Comparison of ENCODE assay signal across 3 cellular contexts in genomic region chrX:123759849-123760248, GRCh38. TPM values are rescaled to one million over a fixed set of nuclear protein-coding genes. Genes with fewer than 3 reads are reported as not detected.
DNase-seq lines count a peak whose midpoint lies in the region; ATAC-seq, FAIRE-seq and TF ChIP-seq lines count a peak whose summit lies in the region.
"Not testable (repeated sequence)": the region's sequence is repeated elsewhere in the genome, so short reads cannot be mapped to it uniquely, and the experiment has no call there.

No MANE protein-coding gene starts in this region.

- intact Hi-C loops in K562 (cut with micrococcal nuclease); HepG2 (cut with micrococcal nuclease; ENCODE audit: unreplicated experiment): not testable (repeated sequence)

- not testable (repeated sequence) for H3K36me3 ChIP-seq in HEK293 (ENCODE audit: control insufficient read depth in 2 of 2, insufficient read depth in 1 of 2, low read length in 2 of 2); K562 (ENCODE audit: control insufficient read depth, insufficient read depth, low read length); HepG2 (replicated peaks in 1 of 2; ENCODE audit: control insufficient read depth in 1 of 2, insufficient read depth in 2 of 2, low read length in 2 of 2)

- DNase-seq in K562 (ENCODE audit: extremely low read depth in 1 of 4, low spot score in 3 of 4); HepG2 (ENCODE audit: low spot score): not testable (repeated sequence)

- not testable (repeated sequence) for ATAC-seq in K562, HepG2

- not testable (repeated sequence) for TF ChIP-seq POLR2A in K562 (conservative IDR thresholded peaks at IDR 0.05); HepG2 (IDR thresholded peaks at IDR 0.05; ENCODE audit: insufficient read depth in 1 of 2, low read depth in 2 of 2, low read length in 2 of 2)

- 44% methylated on average over 3 of the region's 3 CpGs for WGBS in K562 (ENCODE audit: insufficient coverage, low coverage, missing lambda C conversion rate)
- WGBS in HepG2 (ENCODE audit: low lambda C conversion rate), result 71% methylated on average over 2 of the region's 3 CpGs

- H3K27ac ChIP-seq in HEK293 (ENCODE audit: extremely low read depth, low read depth, low read length); K562 (ENCODE audit: extremely low read depth, low read depth, low read length); HepG2 (ENCODE audit: extremely low read length, insufficient read depth, low read length): not testable (repeated sequence)

- not testable (repeated sequence) for TF ChIP-seq RAD21 in K562 (CRISPR knock-in tag; conservative IDR thresholded peaks at IDR 0.05 in 1 of 2, IDR thresholded peaks at IDR 0.05 in 1 of 2); HepG2 (CRISPR knock-in tag; IDR thresholded peaks at IDR 0.05)

- BruUV-seq in K562 (replicated peaks; lab: Mats Ljungman, UMichigan); HepG2 (replicated peaks; lab: Mats Ljungman, UMichigan): not testable (repeated sequence)

- POLR2A ChIA-PET in HEK293 (lab: Yijun Ruan, JAX); K562 (lab: Yijun Ruan, JAX); HepG2 (lab: Yijun Ruan, JAX): not testable (repeated sequence)

- H3K27me3 ChIP-seq in K562 (ENCODE audit: control insufficient read depth in 2 of 2, insufficient read depth in 2 of 2, low read length in 2 of 2); HepG2 (ENCODE audit: control insufficient read depth in 1 of 2, insufficient read depth in 2 of 2, low read length in 2 of 2): not testable (repeated sequence)

- not testable (repeated sequence) for H2AFZ ChIP-seq in K562 (ENCODE audit: low read depth, low read length); HepG2 (ENCODE audit: low read length)

- not testable (repeated sequence) for H4K20me1 ChIP-seq in K562 (replicated peaks; ENCODE audit: control insufficient read depth, insufficient read depth, low read length); HepG2 (ENCODE audit: insufficient read depth, low read length)

- H3K4me1 ChIP-seq in HEK293 (ENCODE audit: control insufficient read depth, insufficient read depth, low read length); K562 (replicated peaks in 1 of 2; ENCODE audit: control insufficient read depth in 2 of 2, insufficient read depth in 2 of 2, low read length in 2 of 2): not testable (repeated sequence)
- H3K4me1 ChIP-seq in HepG2 (ENCODE audit: insufficient read depth, low read length), result peaks cover 27% of the 10 kb centered on the region

- CTCF ChIA-PET in HEK293 (lab: Yijun Ruan, JAX); K562 (lab: Yijun Ruan, JAX; ENCODE audit: low intra/inter-chr PET ratio); HepG2 (lab: Yijun Ruan, JAX; ENCODE audit: low intra/inter-chr PET ratio, low total read pairs): not testable (repeated sequence)

- in situ Hi-C loops in K562 (cut with MboI); HepG2 (cut with HindIII; ENCODE audit: extremely low pct_ligation_motif_present, low pct_unique_long_range_greater_than_20kb): not testable (repeated sequence)

- H3K79me2 ChIP-seq in K562 (ENCODE audit: control insufficient read depth, insufficient read depth, low read length); HepG2 (ENCODE audit: insufficient read depth, low read length): not testable (repeated sequence)

- not testable (repeated sequence) for FAIRE-seq in K562 (lab: Jason Lieb, UNC); HepG2 (lab: Jason Lieb, UNC)

- TF ChIP-seq CTCF in HEK293 (tag by site-specific recombination; IDR thresholded peaks at IDR 0.05); K562 (IDR thresholded peaks at IDR 0.05 in 2 of 3, conservative IDR thresholded peaks at IDR 0.05 in 1 of 3; ENCODE audit: insufficient read depth in 2 of 3, low read depth in 1 of 3, low read length in 3 of 3); HepG2 (CRISPR knock-in tag; IDR thresholded peaks at IDR 0.05): not testable (repeated sequence)

- H3K9ac ChIP-seq in K562 (ENCODE audit: insufficient read depth in 1 of 2, low read depth in 2 of 2, low read length in 2 of 2); HepG2 (ENCODE audit: insufficient read depth, low read depth, low read length): not testable (repeated sequence)

- TF ChIP-seq EP300 in K562 (IDR thresholded peaks at IDR 0.05; ENCODE audit: low read length); HepG2 (IDR thresholded peaks at IDR 0.05; ENCODE audit: low read depth in 2 of 2, low read length in 2 of 2); HepG2 (CRISPR knock-in tag; IDR thresholded peaks at IDR 0.05; ENCODE audit: borderline replicate concordance): not testable (repeated sequence)

- not testable (repeated sequence) for H3K4me2 ChIP-seq in K562 (ENCODE audit: insufficient read depth, low read length); HepG2 (ENCODE audit: low read depth, low read length)

- H3K4me3 ChIP-seq in HEK293 (ENCODE audit: low read depth, low read length); K562; HepG2 (replicated peaks in 1 of 3; ENCODE audit: insufficient read depth in 1 of 3, low read depth in 2 of 3, low read length in 3 of 3): not testable (repeated sequence)

- H3K9me1 ChIP-seq in K562 (ENCODE audit: control insufficient read depth, insufficient read depth, low read length), result not testable (repeated sequence)

- not testable (repeated sequence) for H3K9me3 ChIP-seq in HEK293 (ENCODE audit: control insufficient read depth, insufficient read depth, low read depth, low read length); K562 (replicated peaks; ENCODE audit: control insufficient read depth, insufficient read depth, low read depth, low read length); HepG2 (ENCODE audit: low read length)

TF ChIP-seq in HEK293, 187 proteins besides CTCF, POLR2A, EP300 and RAD21:
- TF ChIP-seq SETDB1 (IDR thresholded peaks at IDR 0.05; ENCODE audit: insufficient read length, low read length), result peak; percentile 28
TF ChIP-seq in HEK293: peak in this region for 1; not testable (repeated sequence) for 186.

TF ChIP-seq in K562, 482 proteins besides CTCF, POLR2A, EP300 and RAD21 (continues in another document):
- 0 out of 3 replicates have a peak, but pooled peaks of 1 of the 2 experiments have one; percentile 33 for TF ChIP-seq CBX3 (IDR thresholded peaks at IDR 0.05; ENCODE audit: borderline replicate concordance in 1 of 2, low read length in 2 of 2)

RNA-seq across cellular contexts. Expression of gene THOC2, which starts 27.0 kb away (rescaled TPM):
- 149 and 864 TPM in 2 replicates for total RNA-seq in K562 (2011; cell fraction: chromatin; rRNA removed; ENCODE audit: low replicate concordance)
- 56.5 and 100 TPM in 2 replicates for total RNA-seq in K562 (2011; cell fraction: nucleolus; rRNA removed)
- 222 and 243 TPM in 2 replicates for total RNA-seq in K562 (2011; cell fraction: nucleoplasm; rRNA removed)
- total RNA-seq in K562 (2014; rRNA removed) (119 and 162 TPM in 2 replicates), K562 (2014; rRNA removed; fragmentation: Illumina TruSeq; extraction: Trizol) (192 and 205 TPM in 2 replicates), K562 (2015; rRNA removed; fragmentation: Illumina TruSeq; extraction: Trizol) (183 and 201 TPM in 2 replicates), K562 (2021) (136 and 140 TPM in 2 replicates), HepG2 (2016; rRNA removed; fragmentation: Illumina TruSeq; extraction: Trizol) (87.1 and 132 TPM in 2 replicates)
- polyA plus RNA-seq in K562 (2011; rRNA removed) (216 and 234 TPM in 2 replicates), K562 (2014; fragmentation: Illumina TruSeq; extraction: Trizol) (157 and 192 TPM in 2 replicates), K562 (2014; fragmentation: Nextera tagmentation; extraction: Ambion mirVana) (100 to 1,000 TPM; 131 to 194 TPM), K562 (2014; rRNA removed) (162 and 170 TPM in 2 replicates), HepG2 (2011; rRNA removed) (79.6 and 101 TPM in 2 replicates)
- polyA plus RNA-seq in K562 (2011; cell fraction: cytosol; rRNA removed), result 26.0 and 61.6 TPM in 2 replicates
- polyA plus RNA-seq in K562 (2011; cell fraction: nucleus; rRNA removed), result 215 and 405 TPM in 2 replicates
- 70.0 and 75.4 TPM in 2 replicates for polyA plus RNA-seq in K562 (2012)
- 262 and 289 TPM in 2 replicates for polyA minus RNA-seq in K562 (2011; rRNA and poly(A)+ RNA removed)
- polyA minus RNA-seq in K562 (2011; cell fraction: cytosol; rRNA and poly(A)+ RNA removed), result 50.3 and 64.3 TPM in 2 replicates
- 206 and 429 TPM in 2 replicates for polyA minus RNA-seq in K562 (2011; cell fraction: nucleus; rRNA and poly(A)+ RNA removed)
- total RNA-seq in HepG2 (2016; cell fraction: cytosol; rRNA removed; fragmentation: Illumina TruSeq; extraction: Trizol; ENCODE audit: low read depth), result 17.9 and 19.0 TPM in 2 replicates
- total RNA-seq in HepG2 (2016; cell fraction: insoluble cytoplasmic fraction; rRNA removed; fragmentation: Illumina TruSeq; extraction: Trizol), result 89.4 and 121 TPM in 2 replicates
- total RNA-seq in HepG2 (2016; cell fraction: membrane; rRNA removed; fragmentation: Illumina TruSeq; extraction: Trizol), result 19.6 and 23.7 TPM in 2 replicates
- total RNA-seq in HepG2 (2016; cell fraction: nucleus; rRNA removed; fragmentation: Illumina TruSeq; extraction: Trizol), result 149 TPM in 2 replicates
- 22.1 and 35.2 TPM in 2 replicates for polyA plus RNA-seq in HepG2 (2011; cell fraction: cytosol; rRNA removed)
- 135 and 163 TPM in 2 replicates for polyA plus RNA-seq in HepG2 (2011; cell fraction: nucleus; rRNA removed)
- polyA plus RNA-seq in HepG2 (2012), result 50.9 and 69.8 TPM in 2 replicates
- polyA plus RNA-seq in HepG2 (2016; cell fraction: cytosol; fragmentation: Illumina TruSeq; extraction: Trizol; ENCODE audit: low read depth), result 1.8 and 2.0 TPM in 2 replicates
- 88.5 and 93.2 TPM in 2 replicates for polyA plus RNA-seq in HepG2 (2016; cell fraction: insoluble cytoplasmic fraction; fragmentation: Illumina TruSeq; extraction: Trizol; ENCODE audit: low read depth)
- 5.9 and 6.2 TPM in 2 replicates for polyA plus RNA-seq in HepG2 (2016; cell fraction: membrane; fragmentation: Illumina TruSeq; extraction: Trizol; ENCODE audit: low read depth)
- 129 and 143 TPM in 2 replicates for polyA plus RNA-seq in HepG2 (2016; cell fraction: nucleus; fragmentation: Illumina TruSeq; extraction: Trizol; ENCODE audit: insufficient read depth, low read depth)
- 26.6 and 41.3 TPM in 2 replicates for polyA minus RNA-seq in HepG2 (2011; rRNA and poly(A)+ RNA removed; ENCODE audit: low replicate concordance)
- polyA minus RNA-seq in HepG2 (2011; cell fraction: cytosol; rRNA and poly(A)+ RNA removed), result 30.9 and 32.4 TPM in 2 replicates
- polyA minus RNA-seq in HepG2 (2011; cell fraction: nucleus; rRNA and poly(A)+ RNA removed), result 381 and 407 TPM in 2 replicates
